17 cellular contexts compared by ENCODE assay signal in genomic region chr15:35186346-35186745, GRCh38.
"Had no signal": no experiment of that assay in that cellular context is flagged by ENCODE, and none has a peak within 500 bp of the region (broad histone marks: within the 10 kb centered on the region; RNA-seq: fewer than 3 reads in every experiment).

No MANE protein-coding gene starts in this region.

- H3K4me1 Mint-ChIP-seq: naive B cell, nephron had no signal

- H3K27ac ChIP-seq: epithelial cell of prostate, gastrocnemius medialis, spleen, stomach had no signal

- DNase-seq: effector memory CD4-positive, alpha-beta T cell; gastrocnemius medialis; left colon; left ventricle myocardium superior; mesenchymal stem cell; naive B cell; spleen; stimulated activated CD4-positive, alpha-beta T cell treated with anti-CD3 and anti-CD28 coated beads, Interleukin-15, amount 100 ng/mL, for 24 hours; stimulated activated CD4-positive, alpha-beta T cell treated with anti-CD3 and anti-CD28 coated beads, Interleukin-1b, Interleukin-23, amount 100 ng/mL, for 48 hours; stimulated activated naive CD4-positive, alpha-beta T cell; stomach had no signal

- H3K4me3 Mint-ChIP-seq: naive B cell, nephron, type B pancreatic cell had no signal

- H3K36me3 ChIP-seq: esophagus muscularis mucosa, gastrocnemius medialis, spleen, stomach had no signal

- H3K4me1 ChIP-seq: gastrocnemius medialis, spleen, stomach had no signal

- H3K27me3 Mint-ChIP-seq: type B pancreatic cell had no signal

- H3K4me3 ChIP-seq: esophagus muscularis mucosa, gastrocnemius medialis, lung, spleen, stomach had no signal

- H3K27ac Mint-ChIP-seq: naive B cell, nephron, type B pancreatic cell had no signal

- ATAC-seq: gastrocnemius medialis, left colon, left ventricle myocardium superior, sciatic nerve had no signal

- H3K9me3 ChIP-seq: esophagus muscularis mucosa, gastrocnemius medialis had no signal

- H3K27me3 ChIP-seq: esophagus muscularis mucosa, gastrocnemius medialis, spleen, stomach had no signal
